ENCODE assay signal across 33 cellular contexts in genomic region chr7:1300636-1301035, GRCh38.
"Had no signal": no experiment of that assay in that cellular context is flagged by ENCODE, and none has a peak within 500 bp of the region (broad histone marks: within the 10 kb centered on the region; RNA-seq: fewer than 3 reads in every experiment).

No MANE protein-coding gene starts in this region.

- H3K4me3 Mint-ChIP-seq: activated CD4-positive, alpha-beta memory T cell treated with anti-CD3 and anti-CD28 coated beads for 36 hours; activated CD4-positive, alpha-beta T cell treated with anti-CD3 and anti-CD28 coated beads for 36 hours; activated CD4-positive, alpha-beta T cell treated with anti-CD3 and anti-CD28 coated beads, Interleukin-2, amount 10 ng/mL, durations not matched to agents 24 days and 14 days; activated CD8-positive, alpha-beta memory T cell treated with anti-CD3 and anti-CD28 coated beads, Interleukin-2, amount 10 ng/mL, durations not matched to agents 7 days and 5 days; activated CD8-positive, alpha-beta T cell treated with anti-CD3 and anti-CD28 coated beads, Interleukin-2, amount 10 ng/mL, durations not matched to agents 7 days and 5 days; activated naive CD4-positive, alpha-beta T cell treated with anti-CD3 and anti-CD28 coated beads for 36 hours; activated naive CD4-positive, alpha-beta T cell treated with anti-CD3 and anti-CD28 coated beads, Interleukin-2, amount 50 U/mL, for 24 hours; activated naive CD8-positive, alpha-beta T cell treated with anti-CD3 and anti-CD28 coated beads for 36 hours; activated naive CD8-positive, alpha-beta T cell treated with anti-CD3 and anti-CD28 coated beads, Interleukin-2, amount 50 U/mL, for 24 hours; activated T-helper 1 cell treated with anti-CD3 and anti-CD28 coated beads, Interleukin-12 subunit alpha, Interleukin-12 subunit beta, Interleukin-2, Interleukin-4 antibody, amounts not matched to agents 30 ng/mL and 10 ng/mL and 1 ng/mL, durations not matched to agents 14 hours and 24 hours and 36 hours; effector memory CD8-positive, alpha-beta T cell; T-helper 17 cell; T-helper 2 cell treated with Interferon-gamma antibody and Interleukin-4, amounts not matched to agents 5 μg/mL and 100 μg/mL, for 36 hours had no signal

- H3K27me3 ChIP-seq: body of pancreas had no signal

- ATAC-seq: activated CD4-positive, alpha-beta T cell treated with anti-CD3 and anti-CD28 coated beads for 36 hours; activated CD8-positive, alpha-beta memory T cell treated with anti-CD3 and anti-CD28 coated beads, Interleukin-2, amount 10 ng/mL, durations not matched to agents 7 days and 5 days; activated CD8-positive, alpha-beta T cell treated with anti-CD3 and anti-CD28 coated beads, Interleukin-2, amount 10 ng/mL, durations not matched to agents 7 days and 5 days; activated naive CD8-positive, alpha-beta T cell treated with anti-CD3 and anti-CD28 coated beads, Interleukin-2, amount 50 U/mL, for 24 hours; body of pancreas; effector memory CD8-positive, alpha-beta T cell; foreskin keratinocyte; gastrocnemius medialis; T-helper 17 cell had no signal

- H3K36me3 Mint-ChIP-seq: activated CD4-positive, alpha-beta memory T cell treated with anti-CD3 and anti-CD28 coated beads for 36 hours; activated CD8-positive, alpha-beta memory T cell treated with anti-CD3 and anti-CD28 coated beads, Interleukin-2, amount 10 ng/mL, durations not matched to agents 7 days and 5 days; activated naive CD4-positive, alpha-beta T cell treated with anti-CD3 and anti-CD28 coated beads, Interleukin-2, amount 50 U/mL, for 24 hours; activated naive CD8-positive, alpha-beta T cell treated with anti-CD3 and anti-CD28 coated beads for 36 hours had no signal

- H3K27ac ChIP-seq: adrenal gland, body of pancreas, esophagus muscularis mucosa, foreskin keratinocyte, gastrocnemius medialis had no signal

- H3K9me3 ChIP-seq: adrenal gland, body of pancreas, esophagus muscularis mucosa, gastrocnemius medialis had no signal

- H3K9me3 Mint-ChIP-seq: activated CD4-positive, alpha-beta memory T cell treated with anti-CD3 and anti-CD28 coated beads for 36 hours; activated CD4-positive, alpha-beta T cell treated with anti-CD3 and anti-CD28 coated beads, Interleukin-2, amount 10 ng/mL, durations not matched to agents 24 days and 14 days; activated naive CD4-positive, alpha-beta T cell treated with anti-CD3 and anti-CD28 coated beads for 36 hours; activated naive CD4-positive, alpha-beta T cell treated with anti-CD3 and anti-CD28 coated beads, Interleukin-2, amount 50 U/mL, for 24 hours; activated naive CD8-positive, alpha-beta T cell treated with anti-CD3 and anti-CD28 coated beads for 36 hours; activated naive CD8-positive, alpha-beta T cell treated with anti-CD3 and anti-CD28 coated beads, Interleukin-2, amount 50 U/mL, for 24 hours; activated T-helper 1 cell treated with anti-CD3 and anti-CD28 coated beads, Interleukin-12 subunit alpha, Interleukin-12 subunit beta, Interleukin-2, Interleukin-4 antibody, amounts not matched to agents 30 ng/mL and 10 ng/mL and 1 ng/mL, durations not matched to agents 14 hours and 24 hours and 36 hours; activated T-helper 2 cell treated with anti-CD3 and anti-CD28 coated beads, Interferon-gamma antibody, Interleukin-2, Interleukin-4, amounts not matched to agents 10 μg/mL and 5 μg/mL and 100 μg/mL, durations not matched to agents 14 hours and 24 hours and 36 hours; effector memory CD8-positive, alpha-beta T cell; T-helper 2 cell treated with Interferon-gamma antibody and Interleukin-4, amounts not matched to agents 5 μg/mL and 100 μg/mL, for 36 hours had no signal

- FAIRE-seq: colon had no signal

- H3K4me1 Mint-ChIP-seq: activated CD4-positive, alpha-beta T cell treated with anti-CD3 and anti-CD28 coated beads for 36 hours; activated CD4-positive, alpha-beta T cell treated with anti-CD3 and anti-CD28 coated beads, Interleukin-2, amount 10 ng/mL, durations not matched to agents 24 days and 14 days; activated CD8-positive, alpha-beta memory T cell treated with anti-CD3 and anti-CD28 coated beads, Interleukin-2, amount 10 ng/mL, durations not matched to agents 7 days and 5 days; activated naive CD4-positive, alpha-beta T cell treated with anti-CD3 and anti-CD28 coated beads, Interleukin-2, amount 50 U/mL, for 24 hours; activated naive CD8-positive, alpha-beta T cell treated with anti-CD3 and anti-CD28 coated beads for 36 hours; activated naive CD8-positive, alpha-beta T cell treated with anti-CD3 and anti-CD28 coated beads, Interleukin-2, amount 50 U/mL, for 24 hours; T-helper 17 cell had no signal

- DNase-seq: activated CD4-positive, alpha-beta memory T cell treated with anti-CD3 and anti-CD28 coated beads for 36 hours; activated CD4-positive, alpha-beta T cell treated with anti-CD3 and anti-CD28 coated beads for 36 hours; activated CD4-positive, alpha-beta T cell treated with anti-CD3 and anti-CD28 coated beads, Interleukin-2, amount 10 ng/mL, durations not matched to agents 24 days and 14 days; activated CD4-positive, CD25-positive, alpha-beta regulatory T cell; activated CD4-positive, CD25-positive, alpha-beta regulatory T cell treated with anti-CD3 and anti-CD28 coated beads, Interleukin-2, amount 50 U/mL, for 72 hours; activated CD8-positive, alpha-beta memory T cell treated with anti-CD3 and anti-CD28 coated beads, Interleukin-2, amount 10 ng/mL, durations not matched to agents 7 days and 5 days; activated CD8-positive, alpha-beta memory T cell treated with anti-CD3 and anti-CD28 coated beads, Interleukin-2, amount 50 U/mL, for 4 hours; activated CD8-positive, alpha-beta T cell treated with anti-CD3 and anti-CD28 coated beads, Interleukin-2, amount 10 ng/mL, durations not matched to agents 7 days and 5 days; activated effector memory CD4-positive, alpha-beta T cell treated with anti-CD3 and anti-CD28 coated beads, Interleukin-2, amount 50 U/mL, for 16 hours; activated naive CD4-positive, alpha-beta T cell treated with anti-CD3 and anti-CD28 coated beads for 36 hours; activated naive CD8-positive, alpha-beta T cell treated with anti-CD3 and anti-CD28 coated beads for 36 hours; activated naive CD8-positive, alpha-beta T cell treated with anti-CD3 and anti-CD28 coated beads, Interleukin-2, amount 50 U/mL, for 24 hours; activated T-cell treated with anti-CD3 and anti-CD28 coated beads, Interleukin-2, amount 50 U/mL, for 1 hour; activated T-cell treated with anti-CD3 and anti-CD28 coated beads, Interleukin-2, amount 50 U/mL, for 48 hours; adrenal gland; amygdala; body of pancreas; cortex of kidney; dermis blood vessel endothelial cell; effector CD4-positive, alpha-beta T cell; effector memory CD8-positive, alpha-beta T cell; erythroblast; foreskin keratinocyte; gastrocnemius medialis; T-helper 1 cell; T-helper 17 cell; T1000 had no signal

- H3K4me1 ChIP-seq: adrenal gland, body of pancreas, foreskin keratinocyte, gastrocnemius medialis had no signal

- H3K36me3 ChIP-seq: adrenal gland, esophagus muscularis mucosa, gastrocnemius medialis had no signal

- H3K27ac Mint-ChIP-seq: activated CD4-positive, alpha-beta memory T cell treated with anti-CD3 and anti-CD28 coated beads for 36 hours; activated CD4-positive, alpha-beta T cell treated with anti-CD3 and anti-CD28 coated beads for 36 hours; activated CD4-positive, alpha-beta T cell treated with anti-CD3 and anti-CD28 coated beads, Interleukin-2, amount 10 ng/mL, durations not matched to agents 24 days and 14 days; activated CD8-positive, alpha-beta memory T cell treated with anti-CD3 and anti-CD28 coated beads, Interleukin-2, amount 10 ng/mL, durations not matched to agents 7 days and 5 days; activated CD8-positive, alpha-beta T cell treated with anti-CD3 and anti-CD28 coated beads, Interleukin-2, amount 10 ng/mL, durations not matched to agents 7 days and 5 days; activated naive CD4-positive, alpha-beta T cell treated with anti-CD3 and anti-CD28 coated beads for 36 hours; activated naive CD4-positive, alpha-beta T cell treated with anti-CD3 and anti-CD28 coated beads, Interleukin-2, amount 50 U/mL, for 24 hours; activated naive CD8-positive, alpha-beta T cell treated with anti-CD3 and anti-CD28 coated beads for 36 hours; activated naive CD8-positive, alpha-beta T cell treated with anti-CD3 and anti-CD28 coated beads, Interleukin-2, amount 50 U/mL, for 24 hours; activated T-helper 1 cell treated with anti-CD3 and anti-CD28 coated beads, Interleukin-12 subunit alpha, Interleukin-12 subunit beta, Interleukin-2, Interleukin-4 antibody, amounts not matched to agents 30 ng/mL and 10 ng/mL and 1 ng/mL, durations not matched to agents 14 hours and 24 hours and 36 hours; activated T-helper 2 cell treated with anti-CD3 and anti-CD28 coated beads, Interferon-gamma antibody, Interleukin-2, Interleukin-4, amounts not matched to agents 10 μg/mL and 5 μg/mL and 100 μg/mL, durations not matched to agents 14 hours and 24 hours and 36 hours; effector memory CD8-positive, alpha-beta T cell; T-helper 17 cell; T-helper 2 cell treated with Interferon-gamma antibody and Interleukin-4, amounts not matched to agents 5 μg/mL and 100 μg/mL, for 36 hours had no signal

- H3K4me3 ChIP-seq: adrenal gland, body of pancreas, esophagus muscularis mucosa, gastrocnemius medialis had no signal

- H3K27me3 Mint-ChIP-seq: activated CD4-positive, alpha-beta T cell treated with anti-CD3 and anti-CD28 coated beads, Interleukin-2, amount 10 ng/mL, durations not matched to agents 24 days and 14 days had no signal
